8 cellular contexts compared by ENCODE assay signal in the genomic region with DNA sequence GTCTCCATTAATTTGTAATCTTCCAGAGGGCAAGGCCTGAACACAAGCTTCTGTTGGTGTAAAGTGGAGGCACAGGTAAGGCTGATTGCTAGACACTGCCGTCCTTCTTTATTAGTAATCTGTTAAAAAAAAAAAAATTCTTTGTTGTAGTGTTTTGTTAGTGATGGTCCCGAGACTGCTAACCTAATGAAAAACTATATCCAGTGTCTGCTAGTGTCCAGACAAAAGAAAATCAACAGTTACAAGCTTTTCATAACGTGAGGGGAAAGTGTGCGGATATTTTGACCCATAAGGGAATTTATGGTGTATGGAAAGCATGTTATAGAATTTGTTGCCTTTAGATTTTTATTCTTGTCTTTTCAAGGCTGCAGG. TPM values are rescaled to one million over a fixed set of nuclear protein-coding genes. Genes with fewer than 3 reads are reported as not detected.
DNase-seq lines count a peak whose midpoint lies in the region; ATAC-seq, FAIRE-seq and TF ChIP-seq lines count a peak whose summit lies in the region.

No MANE protein-coding gene starts in this region.

- H3K36me3 Mint-ChIP-seq in HFFc6 (ENCODE audit: low read depth), result no peaks in the 10 kb centered on the region

- TF ChIP-seq EP300 in A549 (IDR thresholded peaks at IDR 0.05), result no peak

- H3K9me3 Mint-ChIP-seq in HFFc6, result no peaks in the 10 kb centered on the region

- H3K27ac ChIP-seq in A549 (peak overlapping the region; percentile 82 to 100), breast epithelium (peak overlapping the region; percentile 97 to 100), mucosa of rectum (ENCODE audit: low read depth in 2 of 2, low read length in 2 of 2) (peak overlapping the region; percentile 97 to 99)

- TF ChIP-seq POLR2A in A549 (IDR thresholded peaks at IDR 0.05; ENCODE audit: low read length) (no peak), breast epithelium (IDR thresholded peaks at IDR 0.05) (no peak), GM12892 (IDR thresholded peaks at IDR 0.05; ENCODE audit: low read depth, low read length) (no peak)

- peak overlapping the region; percentile 85 to 96 for H3K9ac ChIP-seq in mucosa of rectum (ENCODE audit: low read depth in 1 of 2, low read length in 2 of 2)

- POLR2A ChIA-PET in A549 (lab: Yijun Ruan, JAX), result interaction anchor here (1.5 kb wide), 1 partner anchor 87 kb away, joined by 4 read pairs; no protein-coding TSS in a partner anchor

- CTCF ChIA-PET in A549 (lab: Yijun Ruan, JAX), result interaction anchor here (0.9 kb wide), 2 partner anchors 10 to 127 kb away, joined by 3 read pairs; no protein-coding TSS in a partner anchor

- peak overlapping the region; percentile 89 for H3K4me2 ChIP-seq in A549

- peaks cover 13% of the 10 kb centered on the region for H3K4me1 ChIP-seq in A549
- no peaks in the 10 kb centered on the region for H3K4me1 ChIP-seq in breast epithelium
- H3K4me1 ChIP-seq in mucosa of rectum (ENCODE audit: control insufficient read depth in 2 of 2, insufficient read depth in 2 of 2, low read length in 2 of 2), result peaks cover 20 to 21% of the 10 kb centered on the region in 2 donors

- peak overlapping the region; percentile 98 for H3K4me3 Mint-ChIP-seq in HFFc6

- peaks cover 24% of the 10 kb centered on the region for H3K4me1 Mint-ChIP-seq in HFFc6 (ENCODE audit: low read depth)

- H3K27me3 Mint-ChIP-seq in HFFc6 (ENCODE audit: insufficient read depth), result peaks cover 2% of the 10 kb centered on the region; the same call in 1 of the 2 replicates

- TF ChIP-seq CTCF in A549 (IDR thresholded peaks at IDR 0.05), result no peak
- TF ChIP-seq CTCF in HFFc6 (IDR thresholded peaks at IDR 0.05), result no peak
- TF ChIP-seq CTCF in breast epithelium (IDR thresholded peaks at IDR 0.05), result no peak

- H3K4me3 ChIP-seq in A549 (peak overlapping the region; percentile 84), breast epithelium (peak overlapping the region; percentile 61 to 88 (median 79)), mucosa of rectum (ENCODE audit: low read length in 2 of 2) (peak overlapping the region; percentile 78 to 93)

- H3K27ac Mint-ChIP-seq in HFFc6, result peak overlapping the region; percentile 99

- intact Hi-C loops in breast epithelium (cut with DNase I; ENCODE audit: low total_unique reads), result no loop called here

- no peak for FAIRE-seq in A549 (lab: Jason Lieb, UNC)
- no peak for FAIRE-seq in GM12892 (lab: Jason Lieb, UNC)

- 67% methylated on average over 4 of the region's 4 CpGs for WGBS in A549 (ENCODE audit: missing lambda C conversion rate)

- no peak for TF ChIP-seq RAD21 in A549 (conservative IDR thresholded peaks at IDR 0.05 in 1 of 2, IDR thresholded peaks at IDR 0.05 in 1 of 2)

- no peaks in the 10 kb centered on the region for H3K27me3 ChIP-seq in breast epithelium
- no peaks in the 10 kb centered on the region for H3K27me3 ChIP-seq in mucosa of rectum (ENCODE audit: control insufficient read depth in 2 of 2, insufficient read depth in 2 of 2, low read length in 2 of 2)

- ATAC-seq in A549 (no peak), GM19467 (IDR thresholded peaks at IDR 0.05; ENCODE audit: unreplicated experiment) (no peak), GM19395 (IDR thresholded peaks at IDR 0.05; ENCODE audit: unreplicated experiment) (no peak), HG03521 (IDR thresholded peaks at IDR 0.05; ENCODE audit: unreplicated experiment) (no peak)

- H3K36me3 ChIP-seq in breast epithelium (no peaks in the 10 kb centered on the region), mucosa of rectum (ENCODE audit: control insufficient read depth in 2 of 2, insufficient read depth in 2 of 2, low read length in 2 of 2) (no peaks in the 10 kb centered on the region)

- DNase-seq in A549 (ENCODE audit: low read depth in 1 of 2, low spot score in 1 of 2) (no peak), HFFc6 (no peak), breast epithelium (ENCODE audit: low spot score in 2 of 2) (no peak), GM12892 (ENCODE audit: insufficient read length) (no peak)

- H3K9me3 ChIP-seq in A549 (no peaks in the 10 kb centered on the region), breast epithelium (no peaks in the 10 kb centered on the region), mucosa of rectum (ENCODE audit: control insufficient read depth in 2 of 2, low read length in 2 of 2) (no peaks in the 10 kb centered on the region)

TF ChIP-seq in A549, 52 proteins besides CTCF, POLR2A, EP300 and RAD21:
- TF ChIP-seq ZFP36 (IDR thresholded peaks at IDR 0.05; ENCODE audit: borderline replicate concordance, partially characterized antibody) (no peak), HOXB13 (CRISPR knock-in tag; IDR thresholded peaks at IDR 0.05; ENCODE audit: low read depth) (no peak), HEYL (CRISPR knock-in tag; IDR thresholded peaks at IDR 0.05) (no peak), HDAC2 (IDR thresholded peaks at IDR 0.05) (no peak), TP53 (CRISPR knock-in tag; IDR thresholded peaks at IDR 0.05) (no peak), KDM5A (IDR thresholded peaks at IDR 0.05) (no peak), BHLHE40 (IDR thresholded peaks at IDR 0.05; ENCODE audit: low read depth, low read length) (no peak)
- TF ChIP-seq, protein P1, sequence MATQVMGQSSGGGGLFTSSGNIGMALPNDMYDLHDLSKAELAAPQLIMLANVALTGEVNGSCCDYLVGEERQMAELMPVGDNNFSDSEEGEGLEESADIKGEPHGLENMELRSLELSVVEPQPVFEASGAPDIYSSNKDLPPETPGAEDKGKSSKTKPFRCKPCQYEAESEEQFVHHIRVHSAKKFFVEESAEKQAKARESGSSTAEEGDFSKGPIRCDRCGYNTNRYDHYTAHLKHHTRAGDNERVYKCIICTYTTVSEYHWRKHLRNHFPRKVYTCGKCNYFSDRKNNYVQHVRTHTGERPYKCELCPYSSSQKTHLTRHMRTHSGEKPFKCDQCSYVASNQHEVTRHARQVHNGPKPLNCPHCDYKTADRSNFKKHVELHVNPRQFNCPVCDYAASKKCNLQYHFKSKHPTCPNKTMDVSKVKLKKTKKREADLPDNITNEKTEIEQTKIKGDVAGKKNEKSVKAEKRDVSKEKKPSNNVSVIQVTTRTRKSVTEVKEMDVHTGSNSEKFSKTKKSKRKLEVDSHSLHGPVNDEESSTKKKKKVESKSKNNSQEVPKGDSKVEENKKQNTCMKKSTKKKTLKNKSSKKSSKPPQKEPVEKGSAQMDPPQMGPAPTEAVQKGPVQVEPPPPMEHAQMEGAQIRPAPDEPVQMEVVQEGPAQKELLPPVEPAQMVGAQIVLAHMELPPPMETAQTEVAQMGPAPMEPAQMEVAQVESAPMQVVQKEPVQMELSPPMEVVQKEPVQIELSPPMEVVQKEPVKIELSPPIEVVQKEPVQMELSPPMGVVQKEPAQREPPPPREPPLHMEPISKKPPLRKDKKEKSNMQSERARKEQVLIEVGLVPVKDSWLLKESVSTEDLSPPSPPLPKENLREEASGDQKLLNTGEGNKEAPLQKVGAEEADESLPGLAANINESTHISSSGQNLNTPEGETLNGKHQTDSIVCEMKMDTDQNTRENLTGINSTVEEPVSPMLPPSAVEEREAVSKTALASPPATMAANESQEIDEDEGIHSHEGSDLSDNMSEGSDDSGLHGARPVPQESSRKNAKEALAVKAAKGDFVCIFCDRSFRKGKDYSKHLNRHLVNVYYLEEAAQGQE (IDR thresholded peaks at IDR 0.05), result no peak
TF ChIP-seq in A549: peak in this region for 0.

RNA-seq across cellular contexts. Expression of gene HIVEP1, which starts 4.2 kb away (rescaled TPM):
- 10.5 and 13.1 TPM in 2 replicates for polyA plus RNA-seq in A549 (2011; rRNA removed)
- 7.3 and 9.1 TPM in 2 replicates for polyA plus RNA-seq in A549 (2012; cell fraction: cytosol; rRNA removed)
- polyA plus RNA-seq in A549 (2012; cell fraction: nucleus; rRNA removed), result 20.2 and 21.1 TPM in 2 replicates
- polyA plus RNA-seq in A549 (2017; fragmentation: RNase III; extraction: RNeasy Plus Mini Kit Qiagen cat#74134 plus additional on column Dnase treatment), result 5.8 to 6.1 TPM (median 6.1 TPM) in 3 replicates
- 26.3 and 30.2 TPM in 2 replicates for polyA minus RNA-seq in A549 (2011; rRNA and poly(A)+ RNA removed)
- 10 to 100 TPM; 10.3 to 19.9 (median 11.8) TPM for total RNA-seq in HFFc6 (2021; fragmentation: NEBNext Ultra II Directional; extraction: Animal tissue kit (Norgen Biotek cat#: 25700))
- total RNA-seq in breast epithelium, result 10 to 100 TPM; 24.8 to 41.3 (median 27.2) TPM
- polyA plus RNA-seq in GM12892 (2012; ENCODE audit: missing spikeins), result 19.0 TPM
